In the genomic region with DNA sequence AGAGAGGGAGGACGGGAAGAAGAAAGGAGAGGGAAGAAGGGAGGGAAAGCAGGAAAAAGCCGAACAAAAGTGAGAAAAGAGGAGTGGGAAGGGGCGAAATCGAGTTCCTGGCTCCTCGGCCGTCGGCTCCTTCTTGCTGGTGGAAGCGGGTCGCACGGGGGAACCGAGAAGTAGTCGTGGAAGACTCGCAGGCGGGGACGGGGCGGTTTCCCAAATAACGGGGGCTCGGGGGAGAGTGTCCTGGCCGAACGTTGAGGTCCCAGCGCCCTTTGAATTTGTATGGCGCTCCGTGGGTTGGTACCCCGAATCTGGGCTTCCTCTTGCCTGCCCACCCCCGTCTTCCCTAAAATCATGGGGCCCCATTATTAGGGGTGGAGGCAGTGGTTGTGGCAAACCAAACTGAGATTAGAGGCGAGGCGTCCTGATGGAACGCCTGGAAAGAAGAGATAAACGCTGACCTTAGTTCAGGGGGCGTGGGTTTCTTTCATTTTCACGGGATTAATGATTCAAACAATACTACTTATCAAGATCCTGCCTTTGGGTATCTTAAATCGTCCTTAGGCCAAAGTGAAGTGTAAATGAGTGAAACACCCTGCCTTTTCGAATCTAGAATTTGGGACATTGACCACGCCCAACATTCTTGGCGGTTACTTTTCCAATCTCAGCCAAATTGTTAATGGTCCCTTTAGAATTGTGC, we compare ENCODE assay signal across 1 cellular context.
TF ChIP-seq lines count a peak whose summit lies in the region.

No MANE protein-coding gene starts in this region.

TF ChIP-seq in GM23338, 12 proteins besides CTCF, POLR2A, EP300 and RAD21 (continued from another document):
- no peak for TF ChIP-seq EZH2phosphoT487 (IDR thresholded peaks at IDR 0.05; ENCODE audit: unreplicated experiment)
